ENCODE assay signal across 8 cellular contexts in the genomic region with DNA sequence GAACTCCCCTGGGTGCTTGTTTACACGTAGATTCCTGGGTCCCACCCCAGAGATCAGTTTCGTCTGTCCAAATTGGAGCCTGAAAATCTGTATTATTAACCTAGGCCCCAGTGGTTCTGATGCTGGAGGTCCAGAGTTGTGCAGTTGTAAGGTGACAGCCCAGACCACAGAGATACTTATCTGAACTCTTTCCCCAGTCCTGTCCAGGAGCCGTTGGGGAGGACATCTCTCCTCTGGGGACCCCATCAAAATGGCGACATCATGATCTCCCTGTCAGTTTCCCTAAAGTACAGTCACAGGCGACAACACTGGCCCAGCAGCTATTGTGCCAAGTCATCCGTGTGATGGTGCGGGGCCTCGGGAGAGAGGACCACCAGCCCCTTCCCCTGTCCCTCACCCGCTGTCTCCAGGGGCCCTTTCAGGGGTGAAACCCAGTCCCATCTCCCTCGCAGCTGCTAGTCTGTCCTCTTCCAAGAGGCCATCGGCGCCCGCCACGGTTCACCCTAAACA. TPM values are rescaled to one million over a fixed set of nuclear protein-coding genes. Genes with fewer than 3 reads are reported as not detected.
DNase-seq lines count a peak whose midpoint lies in the region; ATAC-seq and TF ChIP-seq lines count a peak whose summit lies in the region.

No MANE protein-coding gene starts in this region.

- peaks cover 36% of the 10 kb centered on the region for H3K4me1 Mint-ChIP-seq in activated B cell treated with CpG ODN at 0.5 μM for 24 hours

- CTCF ChIA-PET in activated B cell treated with CpG ODN at 0.5 μM for 24 hours (lab: Charles Lee) = no interaction called here

- no peaks in the 10 kb centered on the region for H3K4me1 ChIP-seq in right cardiac atrium (ENCODE audit: control insufficient read depth, insufficient read depth, low read length)

- H3K27ac Mint-ChIP-seq in activated B cell treated with CpG ODN at 0.5 μM for 24 hours = peak overlapping the region; percentile 91

- no peaks in the 10 kb centered on the region for H3K9me3 ChIP-seq in right cardiac atrium (ENCODE audit: control insufficient read depth, low read length)

- H3K27ac ChIP-seq in right cardiac atrium (ENCODE audit: low read length) = no peak overlapping the region
- peak overlapping the region in 16 of 21 experiments; percentile 5 to 94 (median 89) for H3K27ac ChIP-seq in skin epidermis

- H3K27me3 ChIP-seq in right cardiac atrium (ENCODE audit: control insufficient read depth, insufficient read depth) = no peaks in the 10 kb centered on the region

- intact Hi-C loops in activated B cell treated with CpG ODN at 0.5 μM for 24 hours (cut with micrococcal nuclease) (loop anchor here (1.0 kb wide), 1 partner anchor 8 kb away; no protein-coding TSS in a partner anchor), right cardiac atrium (cut with DNase I) (no loop called here)

- peaks cover 9% of the 10 kb centered on the region for H3K36me3 Mint-ChIP-seq in activated B cell treated with CpG ODN at 0.5 μM for 24 hours (ENCODE audit: low read depth)

- H3K4me3 Mint-ChIP-seq in activated B cell treated with CpG ODN at 0.5 μM for 24 hours = peak overlapping the region; percentile 79

- WGBS in right cardiac atrium = 37% methylated on average over 14 of the region's 14 CpGs

- TF ChIP-seq CTCF in activated B cell treated with CpG ODN at 0.5 μM for 24 hours (IDR thresholded peaks at IDR 0.05) = no peak
- TF ChIP-seq CTCF in GM20000 (IDR thresholded peaks at IDR 0.05; ENCODE audit: extremely low read depth, missing control alignments) = no peak

- ATAC-seq in activated B cell treated with CpG ODN at 0.5 μM for 24 hours (ENCODE audit: low read depth) = no peak
- no peak for ATAC-seq in right cardiac atrium

- POLR2A ChIA-PET in activated B cell treated with CpG ODN at 0.5 μM for 24 hours (lab: Charles Lee) = interaction anchor here (0.6 to 1.6 kb wide), 2 partner anchors 434 to 439 kb away, joined by 3 to 6 read pairs; partner anchors contain the start of gene SPEN

- peaks cover 4% of the 10 kb centered on the region for H3K27me3 Mint-ChIP-seq in activated B cell treated with CpG ODN at 0.5 μM for 24 hours

- DNase-seq in NCI-H1436 (lab: John Stamatoyannopoulos, UW) (peak; percentile 40), NCI-H1436 treated with DMSO at 0.1 percent for 48 hours (lab: John Stamatoyannopoulos, UW) (no peak), activated B cell treated with CpG ODN at 0.5 μM for 24 hours (no peak), right cardiac atrium (no peak), SW480 (ENCODE audit: low spot score) (no peak), GM20000 (ENCODE audit: low spot score) (no peak), HPDE6-E6E7 (ENCODE audit: extremely low spot score) (no peak)

- peak overlapping the region; percentile 56 for H3K4me3 ChIP-seq in right cardiac atrium (ENCODE audit: low read length)
- H3K4me3 ChIP-seq in skin epidermis = peak overlapping the region; percentile 70 to 96 (median 89)

- H3K9me3 Mint-ChIP-seq in activated B cell treated with CpG ODN at 0.5 μM for 24 hours = no peaks in the 10 kb centered on the region

RNA-seq across cellular contexts. Expression of gene EFHD2, which starts 0.7 kb away (rescaled TPM):
- 55.3 and 56.5 TPM in 2 replicates for total RNA-seq in activated B cell treated with CpG ODN at 0.5 μM for 24 hours
- 10 to 100 TPM; 10.8 to 17.7 (median 14.0) TPM for total RNA-seq in right cardiac atrium
- polyA plus RNA-seq in right cardiac atrium = 12.9 TPM

RNA-seq across cellular contexts. Expression of gene CTRC, which starts 29.3 kb away (rescaled TPM):
- total RNA-seq in activated B cell treated with CpG ODN at 0.5 μM for 24 hours (0.39 and 0.80 TPM in 2 replicates), right cardiac atrium (1 to 10 TPM in 1 of 4 donors, not detected in 3; 1.1 TPM)
- not detected for polyA plus RNA-seq in right cardiac atrium

RNA-seq across cellular contexts. Expression of gene CELA2A, which starts 47.6 kb away (rescaled TPM):
- not detected in 2 replicates for total RNA-seq in activated B cell treated with CpG ODN at 0.5 μM for 24 hours
- total RNA-seq in right cardiac atrium = not detected
- not detected for polyA plus RNA-seq in right cardiac atrium
